ENCODE assay signal across 1 cellular context in the genomic region with DNA sequence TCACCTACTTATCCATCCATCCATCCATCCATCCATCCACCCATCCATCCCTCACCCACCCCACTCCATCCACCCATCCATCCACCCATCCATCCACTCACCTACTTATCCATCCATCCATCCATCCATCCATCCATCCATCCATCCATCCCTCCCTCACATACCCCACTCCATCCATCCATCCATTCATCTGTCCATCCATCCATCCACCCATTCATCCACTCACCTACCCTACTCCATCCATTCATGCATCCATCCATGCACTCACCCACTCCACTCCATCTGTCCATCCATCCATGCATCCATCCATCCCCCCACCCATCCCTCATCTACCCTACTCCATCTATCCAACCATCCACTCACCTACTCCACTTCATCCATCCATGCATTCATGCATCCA.
TF ChIP-seq lines count a peak whose summit lies in the region.

No MANE protein-coding gene starts in this region.

TF ChIP-seq in H1, 55 proteins besides CTCF, POLR2A, EP300 and RAD21:
- TF ChIP-seq TAF7 (optimal IDR thresholded peaks at IDR 0.05; ENCODE audit: borderline replicate concordance, low read depth, low read length), result no peak
- TF ChIP-seq, protein P1, sequence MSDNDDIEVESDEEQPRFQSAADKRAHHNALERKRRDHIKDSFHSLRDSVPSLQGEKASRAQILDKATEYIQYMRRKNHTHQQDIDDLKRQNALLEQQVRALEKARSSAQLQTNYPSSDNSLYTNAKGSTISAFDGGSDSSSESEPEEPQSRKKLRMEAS (IDR thresholded peaks at IDR 0.05), result no peak
- no peak for TF ChIP-seq BCL11A (IDR thresholded peaks at IDR 0.05; ENCODE audit: low read depth in 2 of 2, low read length in 2 of 2)
- TF ChIP-seq CBX5 (IDR thresholded peaks at IDR 0.05; ENCODE audit: low read depth, low read length), result no peak
- no peak for TF ChIP-seq HDAC2 (IDR thresholded peaks at IDR 0.05; ENCODE audit: borderline replicate concordance in 1 of 2, low read depth in 2 of 2, low read length in 2 of 2)
- no peak for TF ChIP-seq BACH1 (IDR thresholded peaks at IDR 0.05; ENCODE audit: low read length)
- TF ChIP-seq RBBP5 (IDR thresholded peaks at IDR 0.05; ENCODE audit: borderline replicate concordance, low read depth, low read length), result no peak
- no peak for TF ChIP-seq CBX8 (IDR thresholded peaks at IDR 0.05; ENCODE audit: borderline replicate concordance, low read depth, low read length)
- no peak for TF ChIP-seq SIX5 (IDR thresholded peaks at IDR 0.05; ENCODE audit: low read depth, low read length)
- TF ChIP-seq CEBPB (IDR thresholded peaks at IDR 0.05; ENCODE audit: low read depth, low read length), result no peak
